7 cellular contexts compared by ENCODE assay signal in the genomic region with DNA sequence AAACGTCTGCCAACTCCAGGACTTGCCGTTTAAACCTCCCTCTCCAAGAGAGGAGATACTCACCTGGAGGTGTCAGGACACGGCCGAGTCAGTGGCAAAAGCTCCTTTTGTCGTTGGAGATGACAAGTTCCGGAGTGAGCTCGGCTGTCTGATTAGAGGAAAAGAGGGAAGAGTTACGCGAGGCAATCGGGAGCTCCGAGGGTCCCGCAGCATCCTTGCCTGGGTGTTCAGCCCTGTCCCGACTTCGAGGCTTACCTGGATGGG. TPM values are rescaled to one million over a fixed set of nuclear protein-coding genes. Genes with fewer than 3 reads are reported as not detected.
A peak's percentile ranks its signal among the peaks of the same experiment; 100 is the strongest.
DNase-seq lines count a peak whose midpoint lies in the region; ATAC-seq, FAIRE-seq and TF ChIP-seq lines count a peak whose summit lies in the region.

No MANE protein-coding gene starts in this region.

- peak overlapping the region; percentile 98 for H3K27ac Mint-ChIP-seq in WTC11
- H3K27ac Mint-ChIP-seq in glutamatergic neuron (ENCODE audit: unreplicated experiment) = no peak overlapping the region

- 0 to 1% (median 0%) methylated on average over 5 to 14 of the region's 14 CpGs for WGBS in spleen, 5 donors

- peaks cover 0 to 7% (median 0%) of the 10 kb centered on the region in 6 donors for H3K36me3 ChIP-seq in spleen

- no peaks in the 10 kb centered on the region for H3K9me3 ChIP-seq in spleen

- no peak for DNase-seq in WTC11 (ENCODE audit: low spot score)
- no peak for DNase-seq in glutamatergic neuron
- no peak for DNase-seq in spleen
- DNase-seq in SHP77 treated with DMSO at 0.1 percent for 48 hours (lab: John Stamatoyannopoulos, UW) = no peak
- DNase-seq in GM12892 (ENCODE audit: insufficient read length) = no peak

- H3K36me3 Mint-ChIP-seq in WTC11 (peaks cover 19% of the 10 kb centered on the region), glutamatergic neuron (ENCODE audit: unreplicated experiment) (no peaks in the 10 kb centered on the region)

- peak overlapping the region; percentile 79 to 96 (median 94) for H3K27ac ChIP-seq in spleen

- intact Hi-C loops in spleen (cut with DNase I; ENCODE audit: low total_unique reads) = no loop called here

- no peaks in the 10 kb centered on the region for H3K9me3 Mint-ChIP-seq in WTC11
- H3K9me3 Mint-ChIP-seq in glutamatergic neuron (ENCODE audit: unreplicated experiment) = peaks cover 11% of the 10 kb centered on the region

- no peak for TF ChIP-seq POLR2A in spleen (IDR thresholded peaks at IDR 0.05)
- TF ChIP-seq POLR2A in GM12892 (IDR thresholded peaks at IDR 0.05; ENCODE audit: low read depth, low read length) = no peak

- ATAC-seq in HG03439 (IDR thresholded peaks at IDR 0.05; ENCODE audit: unreplicated experiment) (peak; percentile 0), WTC11 (no peak), GM19467 (IDR thresholded peaks at IDR 0.05; ENCODE audit: unreplicated experiment) (no peak)

- H3K4me3 Mint-ChIP-seq in WTC11 (peak overlapping the region; percentile 94), glutamatergic neuron (ENCODE audit: unreplicated experiment) (peak overlapping the region; percentile 93)

- peaks cover 0 to 28% (median 0%) of the 10 kb centered on the region in 7 donors for H3K27me3 ChIP-seq in spleen (replicated peaks in 1 of 7)

- POLR2A ChIA-PET in WTC11 (lab: Charles Lee) = interaction anchor here (0.8 to 7.7 kb wide), 13 partner anchors 9 to 215 kb away, joined by 3 to 100 read pairs (median 5); a partner anchor contains a TSS

- H3K4me1 Mint-ChIP-seq in WTC11 = peaks cover 74% of the 10 kb centered on the region
- peaks cover 45% of the 10 kb centered on the region for H3K4me1 Mint-ChIP-seq in glutamatergic neuron (ENCODE audit: low read depth, unreplicated experiment)

- no peak for FAIRE-seq in GM12892 (lab: Jason Lieb, UNC)

- H3K4me1 ChIP-seq in spleen = peaks cover 63 to 98% (median 91%) of the 10 kb centered on the region in 6 donors

- CTCF ChIA-PET in WTC11 (lab: Charles Lee) = interaction anchor here (0.7 to 13.3 kb wide), 9 partner anchors 8 to 213 kb away, joined by 3 to 341 read pairs (median 5); a partner anchor contains a TSS

- no peak for TF ChIP-seq CTCF in WTC11 (IDR thresholded peaks at IDR 0.05)
- no peak for TF ChIP-seq CTCF in glutamatergic neuron (IDR thresholded peaks at IDR 0.05; ENCODE audit: partially characterized antibody, unreplicated experiment)
- TF ChIP-seq CTCF in spleen (IDR thresholded peaks at IDR 0.05 in 8 of 11, conservative IDR thresholded peaks at IDR 0.05 in 3 of 11) = no peak

- peak overlapping the region; percentile 75 to 95 (median 84) for H3K4me3 ChIP-seq in spleen

- H3K27me3 Mint-ChIP-seq in WTC11 (ENCODE audit: low read depth) (no peaks in the 10 kb centered on the region; the same call in 1 of the 2 replicates), glutamatergic neuron (ENCODE audit: unreplicated experiment) (peaks cover 14% of the 10 kb centered on the region)

TF ChIP-seq in WTC11, 78 proteins besides CTCF, POLR2A, EP300 and RAD21:
- TF ChIP-seq ATF1 (CRISPR knock-in tag; IDR thresholded peaks at IDR 0.05) (peak; percentile 84; the same call in 1 of the 2 replicates), GABPB1 (CRISPR knock-in tag; IDR thresholded peaks at IDR 0.05) (no peak)

RNA-seq across cellular contexts. Expression of a gene that starts 0.5 kb away (rescaled TPM):
- 168 to 278 TPM (median 273 TPM) in 3 replicates for total RNA-seq in WTC11 (2021)
- 10.9 TPM for total RNA-seq in glutamatergic neuron (ENCODE audit: unreplicated experiment)
- 100 to 1,000 TPM in 1 of 7 donors, 10 to 100 TPM in 6; 49.5 to 122 (median 65.4) TPM for total RNA-seq in spleen
- 100 to 1,000 TPM in 2 of 3 donors, 10 to 100 TPM in 1; 59.8 to 118 (median 109) TPM for polyA plus RNA-seq in spleen
- polyA plus RNA-seq in GM12892 (2012; ENCODE audit: missing spikeins) = 101 TPM

RNA-seq across cellular contexts. Expression of a gene that starts 27.8 kb away (rescaled TPM):
- 4.9 to 5.6 TPM (median 5.4 TPM) in 3 replicates for total RNA-seq in WTC11 (2021)
- total RNA-seq in glutamatergic neuron (ENCODE audit: unreplicated experiment) = 5.4 TPM
- total RNA-seq in spleen = 10 to 100 TPM in 2 of 7 donors, 1 to 10 TPM in 5; 3.4 to 18.9 (median 8.4) TPM
- 1 to 10 TPM in 2 of 3 donors, under 1 TPM in 1; 0.89 to 2.3 (median 1.5) TPM for polyA plus RNA-seq in spleen
- 2.0 TPM for polyA plus RNA-seq in GM12892 (2012; ENCODE audit: missing spikeins)
